Comparison of ENCODE assay signal across 18 cellular contexts in the genomic region with DNA sequence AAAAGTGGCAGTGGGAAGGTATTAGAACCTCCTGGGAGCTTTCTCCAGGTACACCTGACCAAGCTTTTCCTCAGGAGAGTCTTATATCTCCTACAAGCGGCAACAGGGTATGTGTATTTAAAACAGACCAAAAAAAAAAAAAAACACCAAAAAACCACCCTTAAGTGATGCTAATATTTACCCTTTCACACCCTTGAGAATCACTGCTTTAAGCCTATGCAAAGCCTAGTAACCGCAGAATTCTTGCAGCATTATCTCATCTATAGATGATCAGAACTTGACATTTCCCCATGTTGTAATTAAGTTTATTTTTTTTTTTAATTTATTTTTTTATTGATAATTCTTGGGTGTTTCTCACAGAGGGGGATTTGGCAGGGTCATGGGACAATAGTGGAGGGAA. TPM values are rescaled to one million over a fixed set of nuclear protein-coding genes. Genes with fewer than 3 reads are reported as not detected.
DNase-seq lines count a peak whose midpoint lies in the region; ATAC-seq and TF ChIP-seq lines count a peak whose summit lies in the region.
"Had no signal": no experiment of that assay in that cellular context is flagged by ENCODE, and none has a peak within 500 bp of the region (broad histone marks: within the 10 kb centered on the region; RNA-seq: fewer than 3 reads in every experiment).

No MANE protein-coding gene starts in this region.

- H3K27ac ChIP-seq in left lung, result no peak overlapping the region
- H3K27ac ChIP-seq in spleen, result no peak overlapping the region
- H3K27ac ChIP-seq in GM23338 (ENCODE audit: low read depth), result no peak overlapping the region
- H3K27ac ChIP-seq in smooth muscle cell (ENCODE audit: low read depth), result no peak overlapping the region

- TF ChIP-seq CTCF in left lung (IDR thresholded peaks at IDR 0.05) (no peak), spleen (IDR thresholded peaks at IDR 0.05 in 8 of 11, conservative IDR thresholded peaks at IDR 0.05 in 3 of 11) (no peak), GM23338 (conservative IDR thresholded peaks at IDR 0.05; ENCODE audit: low read depth in 2 of 2) (no peak), smooth muscle cell (IDR thresholded peaks at IDR 0.05; ENCODE audit: borderline replicate concordance, insufficient read depth, poor library complexity, severe bottlenecking) (no peak)

- H3K79me2 ChIP-seq in GM23338 (replicated peaks; ENCODE audit: insufficient read depth), result no peaks in the 10 kb centered on the region
- no peaks in the 10 kb centered on the region for H3K79me2 ChIP-seq in smooth muscle cell (ENCODE audit: low read depth)

- H3K4me1 ChIP-seq in NT2/D1 (ENCODE audit: insufficient read depth, insufficient read length), result no peaks in the 10 kb centered on the region
- H3K4me1 ChIP-seq in left lung, result no peaks in the 10 kb centered on the region
- H3K4me1 ChIP-seq in spleen, result peaks cover 0 to 12% (median 0%) of the 10 kb centered on the region in 6 donors
- H3K4me1 ChIP-seq in GM23338 (ENCODE audit: insufficient read depth), result no peaks in the 10 kb centered on the region
- H3K4me1 ChIP-seq in smooth muscle cell (ENCODE audit: low read depth), result no peaks in the 10 kb centered on the region
- H3K4me1 ChIP-seq: BE2C, HAP-1 had no signal

- H3K4me3 ChIP-seq in NT2/D1 (ENCODE audit: insufficient read length, low read depth), result no peak overlapping the region
- H3K4me3 ChIP-seq in left lung, result no peak overlapping the region
- no peak overlapping the region for H3K4me3 ChIP-seq in spleen
- no peak overlapping the region for H3K4me3 ChIP-seq in GM23338
- no peak overlapping the region for H3K4me3 ChIP-seq in smooth muscle cell
- H3K4me3 ChIP-seq: HAP-1 had no signal

- 83 to 96% (median 89%) methylated on average over 2 of the region's 2 CpGs for WGBS in spleen, 5 donors
- 63% methylated on average over 2 of the region's 2 CpGs for WGBS in smooth muscle cell (ENCODE audit: low lambda C conversion rate)

- H3K27me3 ChIP-seq in NT2/D1 (ENCODE audit: insufficient read depth, insufficient read length), result no peaks in the 10 kb centered on the region
- H3K27me3 ChIP-seq in left lung, result peaks cover 0 to 5% of the 10 kb centered on the region in 2 donors
- peaks cover 0 to 15% (median 0%) of the 10 kb centered on the region in 7 donors for H3K27me3 ChIP-seq in spleen (replicated peaks in 1 of 7)
- H3K27me3 ChIP-seq in GM23338 (ENCODE audit: insufficient read depth), result no peaks in the 10 kb centered on the region
- no peaks in the 10 kb centered on the region for H3K27me3 ChIP-seq in smooth muscle cell (ENCODE audit: low read depth)
- H3K27me3 ChIP-seq: BE2C had no signal

- H3F3A ChIP-seq in GM23338 (replicated peaks; ENCODE audit: low read depth), result no peaks in the 10 kb centered on the region
- peaks cover 10% of the 10 kb centered on the region for H3F3A ChIP-seq in smooth muscle cell (ENCODE audit: low read depth)

- H3K4me1 Mint-ChIP-seq in T-helper 17 cell (peaks cover 10% of the 10 kb centered on the region), GM23338 (no peaks in the 10 kb centered on the region)

- H3K9ac ChIP-seq in NT2/D1 (ENCODE audit: insufficient read length, low read depth) (no peak overlapping the region), smooth muscle cell (ENCODE audit: low read depth) (no peak overlapping the region)

- peaks cover 51% of the 10 kb centered on the region for H3K9me3 Mint-ChIP-seq in GM23338
- H3K9me3 Mint-ChIP-seq: CD8-positive, alpha-beta memory T cell; IgD-negative memory B cell had no signal

- H3K36me3 ChIP-seq in NT2/D1 (ENCODE audit: insufficient read depth, insufficient read length, low read length) (no peaks in the 10 kb centered on the region), left lung (no peaks in the 10 kb centered on the region), spleen (no peaks in the 10 kb centered on the region), GM23338 (ENCODE audit: insufficient read depth) (no peaks in the 10 kb centered on the region), smooth muscle cell (ENCODE audit: low read depth) (no peaks in the 10 kb centered on the region)
- H3K36me3 ChIP-seq: BE2C, HAP-1 had no signal

- H3K9me2 ChIP-seq in GM23338 (ENCODE audit: insufficient read depth), result no peaks in the 10 kb centered on the region; the same call in 1 of the 2 replicates

- H3K27me3 Mint-ChIP-seq in T-helper 17 cell, result peaks cover 4% of the 10 kb centered on the region
- peaks cover 7% of the 10 kb centered on the region for H3K27me3 Mint-ChIP-seq in GM23338 (ENCODE audit: insufficient read depth, low read depth, poor library complexity)
- H3K27me3 Mint-ChIP-seq: CD4-positive, CD25-positive, alpha-beta regulatory T cell had no signal

- no peak overlapping the region for H2AFZ ChIP-seq in GM23338
- no peak overlapping the region for H2AFZ ChIP-seq in smooth muscle cell (ENCODE audit: low read depth)

- H3K9me3 ChIP-seq in NT2/D1 (ENCODE audit: insufficient read depth, low read length), result peaks cover 49% of the 10 kb centered on the region
- no peaks in the 10 kb centered on the region for H3K9me3 ChIP-seq in T-helper 17 cell (ENCODE audit: control insufficient read depth, low read length, poor library complexity, severe bottlenecking)
- no peaks in the 10 kb centered on the region for H3K9me3 ChIP-seq in left lung
- no peaks in the 10 kb centered on the region for H3K9me3 ChIP-seq in spleen
- H3K9me3 ChIP-seq in smooth muscle cell (replicated peaks; ENCODE audit: low read depth), result no peaks in the 10 kb centered on the region
- H3K9me3 ChIP-seq: BE2C, HAP-1 had no signal

- DNase-seq in NT2/D1 (ENCODE audit: low read depth, low spot score) (peak; percentile 5), T-helper 17 cell (no peak), left lung (no peak), spleen (no peak), GM23338 (ENCODE audit: low spot score) (no peak), smooth muscle cell (lab: John Stamatoyannopoulos, UW; ENCODE audit: unreplicated experiment) (no peak)
- DNase-seq: ACHN; BE2C; C1 segment of cervical spinal cord; CD4-positive, CD25-positive, alpha-beta regulatory T cell; CD8-positive, alpha-beta memory T cell; COR-L47; DMS 273 treated with DMSO at 0.1 percent for 48 hours; DND-41; EL had no signal

- intact Hi-C loops in left lung (cut with DNase I) (no loop called here), spleen (cut with DNase I; ENCODE audit: low total_unique reads) (no loop called here)

- H3K4me2 ChIP-seq in GM23338 (no peak overlapping the region), smooth muscle cell (no peak overlapping the region)

- H4K20me1 ChIP-seq in GM23338 (replicated peaks; ENCODE audit: insufficient read depth), result no peaks in the 10 kb centered on the region
- no peaks in the 10 kb centered on the region for H4K20me1 ChIP-seq in smooth muscle cell (ENCODE audit: low read depth)

- TF ChIP-seq POLR2A in spleen (IDR thresholded peaks at IDR 0.05), result no peak

- H3K36me3 Mint-ChIP-seq in T-helper 17 cell (ENCODE audit: low read depth) (peaks cover 4% of the 10 kb centered on the region), GM23338 (ENCODE audit: low read depth) (peaks cover 19% of the 10 kb centered on the region)
- H3K36me3 Mint-ChIP-seq: CD8-positive, alpha-beta memory T cell had no signal

- ATAC-seq in T-helper 17 cell (no peak), left lung (peak; percentile 64), GM23338 (no peak)
- ATAC-seq: HepG2 had no signal

- no peak overlapping the region for H3K4me3 Mint-ChIP-seq in T-helper 17 cell
- no peak overlapping the region for H3K4me3 Mint-ChIP-seq in GM23338
- H3K4me3 Mint-ChIP-seq: CD4-positive, CD25-positive, alpha-beta regulatory T cell; CD8-positive, alpha-beta memory T cell; IgD-negative memory B cell had no signal

- H3K27ac Mint-ChIP-seq in T-helper 17 cell (peak overlapping the region; percentile 12), GM23338 (no peak overlapping the region)
- H3K27ac Mint-ChIP-seq: CD4-positive, CD25-positive, alpha-beta regulatory T cell; CD8-positive, alpha-beta memory T cell; IgD-negative memory B cell had no signal

TF ChIP-seq in GM23338, 12 proteins besides CTCF, POLR2A, EP300 and RAD21 (continues in another document):
- no peak for TF ChIP-seq ZNF114 (CRISPR knock-in tag; IDR thresholded peaks at IDR 0.05)
- no peak for TF ChIP-seq ZNF331 (CRISPR knock-in tag; IDR thresholded peaks at IDR 0.05; ENCODE audit: low read depth)
- TF ChIP-seq CREB1 (CRISPR knock-in tag; IDR thresholded peaks at IDR 0.05; ENCODE audit: low read depth), result no peak
- TF ChIP-seq EZH2 (IDR thresholded peaks at IDR 0.05; ENCODE audit: low read depth, unreplicated experiment), result no peak

RNA-seq across cellular contexts. Expression of gene ZNF641, which starts 19.3 kb away (rescaled TPM):
- total RNA-seq in T-helper 17 cell (10 to 100 TPM; 18.4 to 27.1 TPM), left lung (10 to 100 TPM; 17.5 to 20.8 TPM), spleen (10 to 100 TPM; 21.9 to 67.7 (median 37.0) TPM), smooth muscle cell (28.1 and 61.4 TPM in 2 replicates)
- polyA plus RNA-seq in spleen (1 to 10 TPM; 3.3 to 6.1 (median 3.9) TPM), GM23338 (2016; fragmentation: Nextera tagmentation; extraction: Ambion mirVana) (1.4 and 1.7 TPM in 2 replicates), smooth muscle cell (19.4 and 22.6 TPM in 2 replicates)
- total RNA-seq in GM23338 (2014; rRNA removed; shearing (Covaris generic)), result 5.3 and 7.2 TPM in 2 replicates
